ENCODE assay signal across 24 cellular contexts in the genomic region with DNA sequence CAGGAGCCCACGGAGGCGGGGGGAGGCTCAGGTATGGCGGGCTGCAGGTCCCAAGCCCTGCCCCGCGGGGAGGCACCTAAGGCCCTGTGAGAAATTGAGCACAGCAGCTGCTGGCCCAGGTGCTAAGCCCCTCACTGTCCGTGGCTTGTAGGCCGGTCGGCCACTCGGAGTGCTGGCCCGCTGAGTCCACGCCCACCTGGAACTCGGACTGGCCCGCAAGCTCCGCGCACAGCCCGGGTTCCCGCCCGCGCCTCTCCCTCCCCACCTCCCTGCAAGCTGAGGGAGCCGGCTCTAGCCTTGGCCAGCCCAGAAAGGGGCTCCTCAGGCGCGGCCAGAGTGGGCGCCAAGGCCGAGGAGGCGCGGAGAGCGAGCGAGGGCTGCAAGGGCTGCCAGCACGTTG.
"Had no signal": no experiment of that assay in that cellular context is flagged by ENCODE, and none has a peak within 500 bp of the region (broad histone marks: within the 10 kb centered on the region; RNA-seq: fewer than 3 reads in every experiment).

No MANE protein-coding gene starts in this region.

- H3K9me3 Mint-ChIP-seq: stimulated activated naive CD8-positive, alpha-beta T cell treated with anti-CD3 and anti-CD28 coated beads, Interleukin-15, amount 100 ng/mL, for 72 hours had no signal

- H3K9me3 ChIP-seq: prostate gland, right atrium auricular region, thyroid gland, vagina had no signal

- DNase-seq: effector CD8-positive, alpha-beta T cell; endodermal cell; foreskin keratinocyte; hypothalamus; immature natural killer cell; islet precursor cell; mesendoderm; naive thymus-derived CD8-positive, alpha-beta T cell; nephron progenitor cell; nucleus accumbens; stimulated activated CD4-positive, alpha-beta T cell treated with anti-CD3 and anti-CD28 coated beads, Interleukin-15, amount 100 ng/mL, for 24 hours; stimulated activated CD4-positive, alpha-beta T cell treated with anti-CD3 and anti-CD28 coated beads, Interleukin-4, amount 100 ng/mL, for 1 hour; stimulated activated CD8-positive, alpha-beta memory T cell treated with anti-CD3 and anti-CD28 coated beads, Interleukin-4, amount 100 ng/mL, for 48 hours; stimulated activated naive CD4-positive, alpha-beta T cell; stimulated activated naive CD8-positive, alpha-beta T cell treated with anti-CD3 and anti-CD28 coated beads, Interleukin-15, amount 100 ng/mL, for 72 hours; thyroid gland; trophoblast cell had no signal

- H3K36me3 ChIP-seq: gastroesophageal sphincter, prostate gland, right atrium auricular region, suprapubic skin, thyroid gland, vagina had no signal

- H3K4me3 Mint-ChIP-seq: endodermal cell; naive thymus-derived CD8-positive, alpha-beta T cell; nephron progenitor cell; stimulated activated naive CD8-positive, alpha-beta T cell treated with anti-CD3 and anti-CD28 coated beads, Interleukin-15, amount 100 ng/mL, for 72 hours had no signal

- H3K4me1 ChIP-seq: foreskin keratinocyte, prostate gland, right atrium auricular region, vagina had no signal

- H3K27ac ChIP-seq: epithelial cell of prostate, foreskin keratinocyte, gastroesophageal sphincter, prostate gland, right atrium auricular region, skin epidermis, suprapubic skin, thyroid gland, vagina had no signal

- H3K4me3 ChIP-seq: gastroesophageal sphincter, prostate gland, right atrium auricular region, skin epidermis, suprapubic skin, thyroid gland, vagina had no signal

- H3K27ac Mint-ChIP-seq: endodermal cell; immature natural killer cell; naive thymus-derived CD8-positive, alpha-beta T cell; nephron progenitor cell; stimulated activated naive CD8-positive, alpha-beta T cell treated with anti-CD3 and anti-CD28 coated beads, Interleukin-15, amount 100 ng/mL, for 72 hours had no signal

- H3K36me3 Mint-ChIP-seq: immature natural killer cell had no signal

- H3K27me3 ChIP-seq: gastroesophageal sphincter, right atrium auricular region, thyroid gland, vagina had no signal
